26 cellular contexts compared by ENCODE assay signal in genomic region chr5:91956738-91957137, GRCh38.
DNase-seq lines count a peak whose midpoint lies in the region; ATAC-seq, FAIRE-seq and TF ChIP-seq lines count a peak whose summit lies in the region.
"Had no signal": no experiment of that assay in that cellular context is flagged by ENCODE, and none has a peak within 500 bp of the region (broad histone marks: within the 10 kb centered on the region; RNA-seq: fewer than 3 reads in every experiment).

No MANE protein-coding gene starts in this region.

- intact Hi-C loops in right lobe of liver (cut with DNase I) (no loop called here), kidney (cut with DNase I) (no loop called here)

- no peaks in the 10 kb centered on the region for H3K27me3 ChIP-seq in neural cell (ENCODE audit: insufficient read depth, low read depth, low read length)
- H3K27me3 ChIP-seq in right lobe of liver, result no peaks in the 10 kb centered on the region
- H3K27me3 ChIP-seq: adrenal gland, body of pancreas, upper lobe of left lung had no signal

- TF ChIP-seq CTCF in neural cell (IDR thresholded peaks at IDR 0.05; ENCODE audit: poor library complexity, severe bottlenecking) (peak; percentile 19), right lobe of liver (IDR thresholded peaks at IDR 0.05) (no peak), kidney (IDR thresholded peaks at IDR 0.05; ENCODE audit: borderline replicate concordance, extremely low read depth, insufficient read depth) (no peak)

- H4K20me1 ChIP-seq in neural cell (ENCODE audit: insufficient read depth), result no peaks in the 10 kb centered on the region

- H3K4me1 ChIP-seq in right lobe of liver (no peaks in the 10 kb centered on the region), kidney (ENCODE audit: control insufficient read depth in 1 of 2, insufficient read depth in 1 of 2, low read depth in 1 of 2, low read length in 2 of 2) (no peaks in the 10 kb centered on the region)
- H3K4me1 ChIP-seq: adrenal gland, body of pancreas, lower lobe of right lung, upper lobe of left lung had no signal

- no peak overlapping the region for H3K4me3 ChIP-seq in neural cell (ENCODE audit: low read length)
- H3K4me3 ChIP-seq in right lobe of liver, result no peak overlapping the region
- H3K4me3 ChIP-seq in kidney (ENCODE audit: low read length in 2 of 2), result no peak overlapping the region
- H3K4me3 ChIP-seq: adrenal gland, body of pancreas, lower lobe of right lung, upper lobe of left lung had no signal

- no peak for TF ChIP-seq RAD21 in neural cell (conservative IDR thresholded peaks at IDR 0.05)

- no peaks in the 10 kb centered on the region for H3K9me2 ChIP-seq in neural cell (ENCODE audit: insufficient read depth, low read length)

- no peaks in the 10 kb centered on the region for H3K79me2 ChIP-seq in neural cell (replicated peaks; ENCODE audit: insufficient read depth, low read length)

- no peak for FAIRE-seq in kidney (lab: Jason Lieb, UNC)
- FAIRE-seq: GM19239, HTR-8/SVneo had no signal

- TF ChIP-seq POLR2A in right lobe of liver (IDR thresholded peaks at IDR 0.05), result no peak

- no peak overlapping the region for H3K4me2 ChIP-seq in neural cell (ENCODE audit: low read length)

- no peaks in the 10 kb centered on the region for H3K36me3 ChIP-seq in neural cell (ENCODE audit: insufficient read depth, low read length)
- no peaks in the 10 kb centered on the region for H3K36me3 ChIP-seq in right lobe of liver
- H3K36me3 ChIP-seq in kidney (ENCODE audit: control insufficient read depth in 1 of 2, insufficient read depth in 2 of 2, low read length in 2 of 2), result no peaks in the 10 kb centered on the region
- H3K36me3 ChIP-seq: adrenal gland, lower lobe of right lung, upper lobe of left lung had no signal

- WGBS in right lobe of liver (ENCODE audit: insufficient coverage, low coverage, low lambda C conversion rate, missing lambda C conversion rate), result 92% methylated on average over 1 of the region's 1 CpG

- H3K27ac ChIP-seq in neural cell (ENCODE audit: low read length), result no peak overlapping the region
- no peak overlapping the region for H3K27ac ChIP-seq in right lobe of liver
- no peak overlapping the region for H3K27ac ChIP-seq in kidney (ENCODE audit: low read depth in 2 of 2, low read length in 2 of 2)
- H3K27ac ChIP-seq: adrenal gland, body of pancreas, lower lobe of right lung, upper lobe of left lung had no signal

- DNase-seq in NCI-H1105 treated with DMSO at 0.1 percent for 48 hours (lab: John Stamatoyannopoulos, UW) (peak; percentile 41), NCI-H1105 (lab: John Stamatoyannopoulos, UW) (no peak), DMS 273 (lab: John Stamatoyannopoulos, UW; ENCODE audit: unreplicated experiment) (peak; percentile 29), NCI-H69 (lab: John Stamatoyannopoulos, UW) (peak; percentile 78), right lobe of liver (no peak), kidney (no peak)
- DNase-seq: activated CD4-positive, alpha-beta T cell treated with anti-CD3 and anti-CD28 coated beads for 1 hour; activated CD8-positive, alpha-beta T cell treated with anti-CD3 and anti-CD28 coated beads for 36 hours; activated naive CD4-positive, alpha-beta T cell treated with anti-CD3 and anti-CD28 coated beads, Interleukin-2, amount 10 ng/mL, durations not matched to agents 7 days and 5 days; adrenal gland; body of pancreas; Calu3; lower lobe of right lung; naive thymus-derived CD8-positive, alpha-beta T cell; NCI-H2081; NCI-H510A; SHP77; substantia nigra; upper lobe of left lung had no signal

- TF ChIP-seq EP300 in neural cell (conservative IDR thresholded peaks at IDR 0.05; ENCODE audit: poor library complexity, severe bottlenecking), result no peak

- H2AFZ ChIP-seq in neural cell (ENCODE audit: low read depth, low read length), result no peak overlapping the region

- no peaks in the 10 kb centered on the region for H3F3A ChIP-seq in neural cell (ENCODE audit: insufficient read depth, low read length, poor library complexity, severe bottlenecking)

- H3K9ac ChIP-seq in neural cell (ENCODE audit: low read length) (no peak overlapping the region), kidney (ENCODE audit: low read length in 2 of 2) (no peak overlapping the region)

- ATAC-seq in right lobe of liver (no peak), HG03280 (IDR thresholded peaks at IDR 0.05; ENCODE audit: unreplicated experiment) (no peak)
- ATAC-seq: activated CD8-positive, alpha-beta T cell treated with anti-CD3 and anti-CD28 coated beads for 36 hours; body of pancreas; esophagus mucosa; lower lobe of right lung; naive thymus-derived CD8-positive, alpha-beta T cell; Panc1; stimulated activated effector memory CD8-positive, alpha-beta T cell treated with anti-CD3 and anti-CD28 coated beads, Interleukin-12 subunit alpha, Interleukin-12 subunit beta, amount 100 ng/mL, for 72 hours had no signal

- H3K9me3 ChIP-seq in neural cell (ENCODE audit: low read length), result no peaks in the 10 kb centered on the region
- H3K9me3 ChIP-seq in right lobe of liver, result no peaks in the 10 kb centered on the region
- H3K9me3 ChIP-seq in kidney (ENCODE audit: control insufficient read depth in 1 of 2, low read length in 2 of 2), result no peaks in the 10 kb centered on the region
- H3K9me3 ChIP-seq: adrenal gland, body of pancreas, lower lobe of right lung, upper lobe of left lung had no signal

TF ChIP-seq in neural cell, 6 proteins besides CTCF, POLR2A, EP300 and RAD21:
- TF ChIP-seq POLR2AphosphoS5 (IDR thresholded peaks at IDR 0.05) (no peak), EZH2 (IDR thresholded peaks at IDR 0.05; ENCODE audit: borderline replicate concordance, insufficient read depth, low read length, poor library complexity, severe bottlenecking) (no peak), MXI1 (conservative IDR thresholded peaks at IDR 0.05; ENCODE audit: poor library complexity, severe bottlenecking) (no peak), TAF1 (IDR thresholded peaks at IDR 0.05; ENCODE audit: low read depth) (no peak), SMC3 (conservative IDR thresholded peaks at IDR 0.05; ENCODE audit: poor library complexity) (no peak)
- TF ChIP-seq, protein P1, sequence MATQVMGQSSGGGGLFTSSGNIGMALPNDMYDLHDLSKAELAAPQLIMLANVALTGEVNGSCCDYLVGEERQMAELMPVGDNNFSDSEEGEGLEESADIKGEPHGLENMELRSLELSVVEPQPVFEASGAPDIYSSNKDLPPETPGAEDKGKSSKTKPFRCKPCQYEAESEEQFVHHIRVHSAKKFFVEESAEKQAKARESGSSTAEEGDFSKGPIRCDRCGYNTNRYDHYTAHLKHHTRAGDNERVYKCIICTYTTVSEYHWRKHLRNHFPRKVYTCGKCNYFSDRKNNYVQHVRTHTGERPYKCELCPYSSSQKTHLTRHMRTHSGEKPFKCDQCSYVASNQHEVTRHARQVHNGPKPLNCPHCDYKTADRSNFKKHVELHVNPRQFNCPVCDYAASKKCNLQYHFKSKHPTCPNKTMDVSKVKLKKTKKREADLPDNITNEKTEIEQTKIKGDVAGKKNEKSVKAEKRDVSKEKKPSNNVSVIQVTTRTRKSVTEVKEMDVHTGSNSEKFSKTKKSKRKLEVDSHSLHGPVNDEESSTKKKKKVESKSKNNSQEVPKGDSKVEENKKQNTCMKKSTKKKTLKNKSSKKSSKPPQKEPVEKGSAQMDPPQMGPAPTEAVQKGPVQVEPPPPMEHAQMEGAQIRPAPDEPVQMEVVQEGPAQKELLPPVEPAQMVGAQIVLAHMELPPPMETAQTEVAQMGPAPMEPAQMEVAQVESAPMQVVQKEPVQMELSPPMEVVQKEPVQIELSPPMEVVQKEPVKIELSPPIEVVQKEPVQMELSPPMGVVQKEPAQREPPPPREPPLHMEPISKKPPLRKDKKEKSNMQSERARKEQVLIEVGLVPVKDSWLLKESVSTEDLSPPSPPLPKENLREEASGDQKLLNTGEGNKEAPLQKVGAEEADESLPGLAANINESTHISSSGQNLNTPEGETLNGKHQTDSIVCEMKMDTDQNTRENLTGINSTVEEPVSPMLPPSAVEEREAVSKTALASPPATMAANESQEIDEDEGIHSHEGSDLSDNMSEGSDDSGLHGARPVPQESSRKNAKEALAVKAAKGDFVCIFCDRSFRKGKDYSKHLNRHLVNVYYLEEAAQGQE (IDR thresholded peaks at IDR 0.05; ENCODE audit: borderline replicate concordance), result no peak
TF ChIP-seq in neural cell: peak in this region for 0.

Comparison
In these comparisons a context has a peak if more than half of its experiments do, and no peak if none do; other contexts are left out.
1. DNase-seq: peak in NCI-H1105 treated with DMSO at 0.1 percent for 48 hours (single experiment), DMS 273 (single experiment) and NCI-H69 (single experiment); none in NCI-H1105 (single experiment), right lobe of liver (0 of 3) and kidney (single experiment).